2 cellular contexts compared by ENCODE assay signal in genomic region chr7:43248961-43249807, GRCh38.
TF ChIP-seq lines count a peak whose summit lies in the region.

No MANE protein-coding gene starts in this region.

TF ChIP-seq in SK-N-SH treated with all-trans-retinoic acid at 6 μM for 48 hours, 23 proteins besides CTCF, POLR2A, EP300 and RAD21 (continued from another document):
- TF ChIP-seq, protein P1, sequence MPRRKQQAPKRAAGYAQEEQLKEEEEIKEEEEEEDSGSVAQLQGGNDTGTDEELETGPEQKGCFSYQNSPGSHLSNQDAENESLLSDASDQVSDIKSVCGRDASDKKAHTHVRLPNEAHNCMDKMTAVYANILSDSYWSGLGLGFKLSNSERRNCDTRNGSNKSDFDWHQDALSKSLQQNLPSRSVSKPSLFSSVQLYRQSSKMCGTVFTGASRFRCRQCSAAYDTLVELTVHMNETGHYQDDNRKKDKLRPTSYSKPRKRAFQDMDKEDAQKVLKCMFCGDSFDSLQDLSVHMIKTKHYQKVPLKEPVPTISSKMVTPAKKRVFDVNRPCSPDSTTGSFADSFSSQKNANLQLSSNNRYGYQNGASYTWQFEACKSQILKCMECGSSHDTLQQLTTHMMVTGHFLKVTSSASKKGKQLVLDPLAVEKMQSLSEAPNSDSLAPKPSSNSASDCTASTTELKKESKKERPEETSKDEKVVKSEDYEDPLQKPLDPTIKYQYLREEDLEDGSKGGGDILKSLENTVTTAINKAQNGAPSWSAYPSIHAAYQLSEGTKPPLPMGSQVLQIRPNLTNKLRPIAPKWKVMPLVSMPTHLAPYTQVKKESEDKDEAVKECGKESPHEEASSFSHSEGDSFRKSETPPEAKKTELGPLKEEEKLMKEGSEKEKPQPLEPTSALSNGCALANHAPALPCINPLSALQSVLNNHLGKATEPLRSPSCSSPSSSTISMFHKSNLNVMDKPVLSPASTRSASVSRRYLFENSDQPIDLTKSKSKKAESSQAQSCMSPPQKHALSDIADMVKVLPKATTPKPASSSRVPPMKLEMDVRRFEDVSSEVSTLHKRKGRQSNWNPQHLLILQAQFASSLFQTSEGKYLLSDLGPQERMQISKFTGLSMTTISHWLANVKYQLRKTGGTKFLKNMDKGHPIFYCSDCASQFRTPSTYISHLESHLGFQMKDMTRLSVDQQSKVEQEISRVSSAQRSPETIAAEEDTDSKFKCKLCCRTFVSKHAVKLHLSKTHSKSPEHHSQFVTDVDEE (CRISPR knock-in tag; IDR thresholded peaks at IDR 0.05): no peak
- TF ChIP-seq ARNTL (CRISPR knock-in tag; IDR thresholded peaks at IDR 0.05; ENCODE audit: borderline replicate concordance, low read depth) (no peak), CSRNP3 (CRISPR knock-in tag; IDR thresholded peaks at IDR 0.05) (no peak), RARB (CRISPR knock-in tag; IDR thresholded peaks at IDR 0.05) (no peak), GLIS3 (CRISPR knock-in tag; IDR thresholded peaks at IDR 0.05) (no peak), CSDC2 (CRISPR knock-in tag; IDR thresholded peaks at IDR 0.05) (no peak), TOX (CRISPR knock-in tag; IDR thresholded peaks at IDR 0.05; ENCODE audit: borderline replicate concordance) (no peak), SNAI2 (CRISPR knock-in tag; IDR thresholded peaks at IDR 0.05) (no peak), ZFP30 (CRISPR knock-in tag; IDR thresholded peaks at IDR 0.05) (no peak), ZNF565 (CRISPR knock-in tag; conservative IDR thresholded peaks at IDR 0.05; ENCODE audit: low read depth) (no peak), ISL1 (CRISPR knock-in tag; IDR thresholded peaks at IDR 0.05) (no peak), PPARA (CRISPR knock-in tag; IDR thresholded peaks at IDR 0.05; ENCODE audit: borderline replicate concordance) (no peak), ESRRG (CRISPR knock-in tag; IDR thresholded peaks at IDR 0.05) (no peak), BACH2 (CRISPR knock-in tag; IDR thresholded peaks at IDR 0.05; ENCODE audit: borderline replicate concordance) (no peak), ZFP3 (CRISPR knock-in tag; IDR thresholded peaks at IDR 0.05) (no peak)
- TF ChIP-seq, protein P2, sequence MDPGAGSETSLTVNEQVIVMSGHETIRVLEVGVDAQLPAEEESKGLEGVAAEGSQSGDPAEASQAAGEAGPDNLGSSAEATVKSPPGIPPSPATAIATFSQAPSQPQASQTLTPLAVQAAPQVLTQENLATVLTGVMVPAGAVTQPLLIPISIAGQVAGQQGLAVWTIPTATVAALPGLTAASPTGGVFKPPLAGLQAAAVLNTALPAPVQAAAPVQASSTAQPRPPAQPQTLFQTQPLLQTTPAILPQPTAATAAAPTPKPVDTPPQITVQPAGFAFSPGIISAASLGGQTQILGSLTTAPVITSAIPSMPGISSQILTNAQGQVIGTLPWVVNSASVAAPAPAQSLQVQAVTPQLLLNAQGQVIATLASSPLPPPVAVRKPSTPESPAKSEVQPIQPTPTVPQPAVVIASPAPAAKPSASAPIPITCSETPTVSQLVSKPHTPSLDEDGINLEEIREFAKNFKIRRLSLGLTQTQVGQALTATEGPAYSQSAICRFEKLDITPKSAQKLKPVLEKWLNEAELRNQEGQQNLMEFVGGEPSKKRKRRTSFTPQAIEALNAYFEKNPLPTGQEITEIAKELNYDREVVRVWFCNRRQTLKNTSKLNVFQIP (CRISPR knock-in tag; IDR thresholded peaks at IDR 0.05; ENCODE audit: borderline replicate concordance, low read depth): no peak

TF ChIP-seq in SK-N-SH, 30 proteins besides CTCF, POLR2A, EP300 and RAD21 (continued from another document):
- TF ChIP-seq MEF2A (IDR thresholded peaks at IDR 0.05; ENCODE audit: borderline replicate concordance, low read depth) (no peak), GATA2 (CRISPR knock-in tag; IDR thresholded peaks at IDR 0.05) (no peak), ZBTB33 (IDR thresholded peaks at IDR 0.05; ENCODE audit: borderline replicate concordance, low read depth) (no peak), REST (IDR thresholded peaks at IDR 0.05; ENCODE audit: low read depth, low read length) (no peak), FOSL2 (IDR thresholded peaks at IDR 0.05; ENCODE audit: borderline replicate concordance, low read depth) (no peak), JUND (IDR thresholded peaks at IDR 0.05) (no peak)
- TF ChIP-seq, protein P3, sequence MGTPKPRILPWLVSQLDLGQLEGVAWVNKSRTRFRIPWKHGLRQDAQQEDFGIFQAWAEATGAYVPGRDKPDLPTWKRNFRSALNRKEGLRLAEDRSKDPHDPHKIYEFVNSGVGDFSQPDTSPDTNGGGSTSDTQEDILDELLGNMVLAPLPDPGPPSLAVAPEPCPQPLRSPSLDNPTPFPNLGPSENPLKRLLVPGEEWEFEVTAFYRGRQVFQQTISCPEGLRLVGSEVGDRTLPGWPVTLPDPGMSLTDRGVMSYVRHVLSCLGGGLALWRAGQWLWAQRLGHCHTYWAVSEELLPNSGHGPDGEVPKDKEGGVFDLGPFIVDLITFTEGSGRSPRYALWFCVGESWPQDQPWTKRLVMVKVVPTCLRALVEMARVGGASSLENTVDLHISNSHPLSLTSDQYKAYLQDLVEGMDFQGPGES (IDR thresholded peaks at IDR 0.05; ENCODE audit: low read depth, low read length): no peak
